8 cellular contexts compared by ENCODE assay signal in the genomic region with DNA sequence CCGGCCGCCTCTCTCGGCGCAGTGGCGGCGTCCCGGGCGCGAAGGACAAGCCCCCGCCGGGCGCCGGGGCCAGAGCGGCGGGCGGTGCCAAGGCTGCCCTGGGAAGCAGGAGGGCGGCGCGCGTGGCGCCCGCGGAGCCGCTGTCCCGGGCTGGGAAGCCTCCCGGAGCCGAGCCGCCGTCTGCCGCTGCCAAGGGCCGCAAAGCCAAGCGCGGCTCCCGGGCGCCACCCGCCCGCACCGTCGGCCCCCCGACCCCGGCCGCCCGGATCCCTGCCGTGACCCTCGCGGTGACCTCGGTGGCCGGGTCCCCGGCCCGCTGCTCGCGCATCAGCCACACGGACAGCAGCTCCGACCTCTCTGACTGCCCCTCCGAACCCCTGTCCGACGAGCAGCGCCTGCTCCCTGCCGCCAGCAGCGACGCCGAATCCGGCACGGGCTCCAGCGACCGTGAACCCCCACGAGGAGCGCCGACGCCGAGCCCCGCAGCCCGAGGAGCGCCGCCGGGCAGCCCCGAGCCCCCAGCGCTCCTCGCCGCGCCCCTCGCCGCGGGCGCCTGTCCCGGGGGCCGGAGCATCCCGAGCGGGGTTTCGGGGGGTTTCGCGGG. TPM values are rescaled to one million over a fixed set of nuclear protein-coding genes. Genes with fewer than 3 reads are reported as not detected.
DNase-seq lines count a peak whose midpoint lies in the region; TF ChIP-seq lines count a peak whose summit lies in the region.

No MANE protein-coding gene starts in this region.

- no peak for TF ChIP-seq POLR2A in tibial nerve (IDR thresholded peaks at IDR 0.05)

- no peak for TF ChIP-seq EP300 in tibial nerve (IDR thresholded peaks at IDR 0.05)

- peak overlapping the region; percentile 41 for H2AFZ ChIP-seq in KMS-11 (ENCODE audit: low read depth)

- H3K4me2 ChIP-seq in KMS-11, result peak overlapping the region; percentile 76; the same call in 1 of the 2 replicates

- H3K36me3 ChIP-seq in KMS-11 (ENCODE audit: insufficient read depth), result no peaks in the 10 kb centered on the region
- H3K36me3 ChIP-seq in tibial nerve, result no peaks in the 10 kb centered on the region

- no peaks in the 10 kb centered on the region for H3K9me3 ChIP-seq in tibial nerve

- H3K27ac ChIP-seq in KMS-11, result no peak overlapping the region
- peak overlapping the region; percentile 50 to 90 (median 68) for H3K27ac ChIP-seq in tibial nerve

- no peak for TF ChIP-seq CTCF in KMS-11 (conservative IDR thresholded peaks at IDR 0.05; ENCODE audit: low read depth, low read length)
- TF ChIP-seq CTCF in cardiac fibroblast (IDR thresholded peaks at IDR 0.05; ENCODE audit: low read depth, low read length), result no peak
- TF ChIP-seq CTCF in tibial nerve (IDR thresholded peaks at IDR 0.05), result no peak

- WGBS in tibial nerve, 2 donors, result 0% methylated on average over 7 to 8 of the region's 92 CpGs

- no peaks in the 10 kb centered on the region for H4K20me1 ChIP-seq in KMS-11 (ENCODE audit: insufficient read depth)

- peak; percentile 17 for DNase-seq in activated CD4-positive, alpha-beta T cell treated with anti-CD3 and anti-CD28 coated beads for 48 hours
- no peak for DNase-seq in activated CD4-positive, alpha-beta T cell treated with anti-CD3 and anti-CD28 coated beads, Interleukin-2, amount 50 U/mL, for 1 hour
- DNase-seq in cardiac fibroblast (ENCODE audit: low read depth in 2 of 2) (no peak), lung microvascular endothelial cell (ENCODE audit: low read depth in 2 of 2) (peak; percentile 30 to 41), tibial nerve (ENCODE audit: low spot score in 2 of 2) (no peak), DMS79 treated with DMSO at 0.1 percent for 48 hours (lab: John Stamatoyannopoulos, UW) (no peak), Kasumi-1 (lab: John Stamatoyannopoulos, UW) (no peak)

- H3K9ac ChIP-seq in KMS-11, result peak overlapping the region; percentile 30; the same call in 1 of the 2 replicates

- no peak overlapping the region for H3K4me3 ChIP-seq in KMS-11 (IDR thresholded peaks at IDR 0.05; ENCODE audit: insufficient read depth, low read depth, low read length)
- H3K4me3 ChIP-seq in cardiac fibroblast (replicated peaks in 1 of 2; ENCODE audit: low read depth in 2 of 2, low read length in 2 of 2), result peak overlapping the region; percentile 71 to 72
- H3K4me3 ChIP-seq in tibial nerve, result peak overlapping the region; percentile 42 to 81 (median 66)

- no peaks in the 10 kb centered on the region for H3K79me2 ChIP-seq in KMS-11 (ENCODE audit: insufficient read depth, low read depth)

- H3K27me3 ChIP-seq in KMS-11 (ENCODE audit: insufficient read depth, low read depth) (no peaks in the 10 kb centered on the region; the same call in 1 of the 2 replicates), tibial nerve (no peaks in the 10 kb centered on the region)

- H3K4me1 ChIP-seq in KMS-11 (ENCODE audit: low read depth, poor library complexity, severe bottlenecking) (peaks cover 11% of the 10 kb centered on the region), tibial nerve (peaks cover 0 to 29% (median 9%) of the 10 kb centered on the region in 4 donors)

RNA-seq across cellular contexts. Expression of gene MTCL1, which starts 0.7 kb away (rescaled TPM):
- 3.9 and 7.7 TPM in 2 replicates for total RNA-seq in lung microvascular endothelial cell
- total RNA-seq in tibial nerve, result 10 to 100 TPM in 1 of 4 donors, 1 to 10 TPM in 3; 4.6 to 18.3 (median 5.3) TPM

Comparison
In these comparisons a context has a peak if more than half of its experiments do, and no peak if none do; other contexts are left out.
1. DNase-seq: peak in activated CD4-positive, alpha-beta T cell treated with anti-CD3 and anti-CD28 coated beads for 48 hours (single experiment) and lung microvascular endothelial cell (2 of 2); none in activated CD4-positive, alpha-beta T cell treated with anti-CD3 and anti-CD28 coated beads, Interleukin-2, amount 50 U/mL, for 1 hour (single experiment), cardiac fibroblast (0 of 2), tibial nerve (0 of 2), DMS79 treated with DMSO at 0.1 percent for 48 hours (single experiment) and Kasumi-1 (0 of 2).